1 cellular context compared by ENCODE assay signal in genomic region chr3:67790043-67790442, GRCh38.
TF ChIP-seq lines count a peak whose summit lies in the region.

No MANE protein-coding gene starts in this region.

TF ChIP-seq in H1, 55 proteins besides CTCF, POLR2A, EP300 and RAD21:
- TF ChIP-seq EGR1 (IDR thresholded peaks at IDR 0.05; ENCODE audit: borderline replicate concordance, low read depth, low read length), result no peak
- TF ChIP-seq TAF7 (optimal IDR thresholded peaks at IDR 0.05; ENCODE audit: borderline replicate concordance, low read depth, low read length), result no peak
- TF ChIP-seq, protein P1, sequence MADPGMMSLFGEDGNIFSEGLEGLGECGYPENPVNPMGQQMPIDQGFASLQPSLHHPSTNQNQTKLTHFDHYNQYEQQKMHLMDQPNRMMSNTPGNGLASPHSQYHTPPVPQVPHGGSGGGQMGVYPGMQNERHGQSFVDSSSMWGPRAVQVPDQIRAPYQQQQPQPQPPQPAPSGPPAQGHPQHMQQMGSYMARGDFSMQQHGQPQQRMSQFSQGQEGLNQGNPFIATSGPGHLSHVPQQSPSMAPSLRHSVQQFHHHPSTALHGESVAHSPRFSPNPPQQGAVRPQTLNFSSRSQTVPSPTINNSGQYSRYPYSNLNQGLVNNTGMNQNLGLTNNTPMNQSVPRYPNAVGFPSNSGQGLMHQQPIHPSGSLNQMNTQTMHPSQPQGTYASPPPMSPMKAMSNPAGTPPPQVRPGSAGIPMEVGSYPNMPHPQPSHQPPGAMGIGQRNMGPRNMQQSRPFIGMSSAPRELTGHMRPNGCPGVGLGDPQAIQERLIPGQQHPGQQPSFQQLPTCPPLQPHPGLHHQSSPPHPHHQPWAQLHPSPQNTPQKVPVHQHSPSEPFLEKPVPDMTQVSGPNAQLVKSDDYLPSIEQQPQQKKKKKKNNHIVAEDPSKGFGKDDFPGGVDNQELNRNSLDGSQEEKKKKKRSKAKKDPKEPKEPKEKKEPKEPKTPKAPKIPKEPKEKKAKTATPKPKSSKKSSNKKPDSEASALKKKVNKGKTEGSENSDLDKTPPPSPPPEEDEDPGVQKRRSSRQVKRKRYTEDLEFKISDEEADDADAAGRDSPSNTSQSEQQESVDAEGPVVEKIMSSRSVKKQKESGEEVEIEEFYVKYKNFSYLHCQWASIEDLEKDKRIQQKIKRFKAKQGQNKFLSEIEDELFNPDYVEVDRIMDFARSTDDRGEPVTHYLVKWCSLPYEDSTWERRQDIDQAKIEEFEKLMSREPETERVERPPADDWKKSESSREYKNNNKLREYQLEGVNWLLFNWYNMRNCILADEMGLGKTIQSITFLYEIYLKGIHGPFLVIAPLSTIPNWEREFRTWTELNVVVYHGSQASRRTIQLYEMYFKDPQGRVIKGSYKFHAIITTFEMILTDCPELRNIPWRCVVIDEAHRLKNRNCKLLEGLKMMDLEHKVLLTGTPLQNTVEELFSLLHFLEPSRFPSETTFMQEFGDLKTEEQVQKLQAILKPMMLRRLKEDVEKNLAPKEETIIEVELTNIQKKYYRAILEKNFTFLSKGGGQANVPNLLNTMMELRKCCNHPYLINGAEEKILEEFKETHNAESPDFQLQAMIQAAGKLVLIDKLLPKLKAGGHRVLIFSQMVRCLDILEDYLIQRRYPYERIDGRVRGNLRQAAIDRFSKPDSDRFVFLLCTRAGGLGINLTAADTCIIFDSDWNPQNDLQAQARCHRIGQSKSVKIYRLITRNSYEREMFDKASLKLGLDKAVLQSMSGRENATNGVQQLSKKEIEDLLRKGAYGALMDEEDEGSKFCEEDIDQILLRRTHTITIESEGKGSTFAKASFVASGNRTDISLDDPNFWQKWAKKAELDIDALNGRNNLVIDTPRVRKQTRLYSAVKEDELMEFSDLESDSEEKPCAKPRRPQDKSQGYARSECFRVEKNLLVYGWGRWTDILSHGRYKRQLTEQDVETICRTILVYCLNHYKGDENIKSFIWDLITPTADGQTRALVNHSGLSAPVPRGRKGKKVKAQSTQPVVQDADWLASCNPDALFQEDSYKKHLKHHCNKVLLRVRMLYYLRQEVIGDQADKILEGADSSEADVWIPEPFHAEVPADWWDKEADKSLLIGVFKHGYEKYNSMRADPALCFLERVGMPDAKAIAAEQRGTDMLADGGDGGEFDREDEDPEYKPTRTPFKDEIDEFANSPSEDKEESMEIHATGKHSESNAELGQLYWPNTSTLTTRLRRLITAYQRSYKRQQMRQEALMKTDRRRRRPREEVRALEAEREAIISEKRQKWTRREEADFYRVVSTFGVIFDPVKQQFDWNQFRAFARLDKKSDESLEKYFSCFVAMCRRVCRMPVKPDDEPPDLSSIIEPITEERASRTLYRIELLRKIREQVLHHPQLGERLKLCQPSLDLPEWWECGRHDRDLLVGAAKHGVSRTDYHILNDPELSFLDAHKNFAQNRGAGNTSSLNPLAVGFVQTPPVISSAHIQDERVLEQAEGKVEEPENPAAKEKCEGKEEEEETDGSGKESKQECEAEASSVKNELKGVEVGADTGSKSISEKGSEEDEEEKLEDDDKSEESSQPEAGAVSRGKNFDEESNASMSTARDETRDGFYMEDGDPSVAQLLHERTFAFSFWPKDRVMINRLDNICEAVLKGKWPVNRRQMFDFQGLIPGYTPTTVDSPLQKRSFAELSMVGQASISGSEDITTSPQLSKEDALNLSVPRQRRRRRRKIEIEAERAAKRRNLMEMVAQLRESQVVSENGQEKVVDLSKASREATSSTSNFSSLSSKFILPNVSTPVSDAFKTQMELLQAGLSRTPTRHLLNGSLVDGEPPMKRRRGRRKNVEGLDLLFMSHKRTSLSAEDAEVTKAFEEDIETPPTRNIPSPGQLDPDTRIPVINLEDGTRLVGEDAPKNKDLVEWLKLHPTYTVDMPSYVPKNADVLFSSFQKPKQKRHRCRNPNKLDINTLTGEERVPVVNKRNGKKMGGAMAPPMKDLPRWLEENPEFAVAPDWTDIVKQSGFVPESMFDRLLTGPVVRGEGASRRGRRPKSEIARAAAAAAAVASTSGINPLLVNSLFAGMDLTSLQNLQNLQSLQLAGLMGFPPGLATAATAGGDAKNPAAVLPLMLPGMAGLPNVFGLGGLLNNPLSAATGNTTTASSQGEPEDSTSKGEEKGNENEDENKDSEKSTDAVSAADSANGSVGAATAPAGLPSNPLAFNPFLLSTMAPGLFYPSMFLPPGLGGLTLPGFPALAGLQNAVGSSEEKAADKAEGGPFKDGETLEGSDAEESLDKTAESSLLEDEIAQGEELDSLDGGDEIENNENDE (IDR thresholded peaks at IDR 0.05; ENCODE audit: insufficient replicate concordance, low read length), result no peak
- TF ChIP-seq KDM1A (IDR thresholded peaks at IDR 0.05; ENCODE audit: borderline replicate concordance, low read length), result no peak
- no peak for TF ChIP-seq SAP30 (IDR thresholded peaks at IDR 0.05; ENCODE audit: insufficient read depth, insufficient replicate concordance, low read length)
- no peak for TF ChIP-seq NANOG (IDR thresholded peaks at IDR 0.05; ENCODE audit: insufficient read depth, low read depth, low read length, poor library complexity, severe bottlenecking)
